In genomic region chr15:57340673-57341259, GRCh38 we compare ENCODE assay signal across 8 cellular contexts. TPM values are rescaled to one million over a fixed set of nuclear protein-coding genes. Genes with fewer than 3 reads are reported as not detected.
A peak's percentile ranks its signal among the peaks of the same experiment; 100 is the strongest.
DNase-seq lines count a peak whose midpoint lies in the region; ATAC-seq and TF ChIP-seq lines count a peak whose summit lies in the region.

No MANE protein-coding gene starts in this region.

- H3K36me3 ChIP-seq in Karpas-422 (ENCODE audit: insufficient read depth, low read length) (no peaks in the 10 kb centered on the region), RWPE2 (ENCODE audit: low read depth) (no peaks in the 10 kb centered on the region)

- H2AFZ ChIP-seq in Karpas-422 (ENCODE audit: low read length), result no peak overlapping the region

- no peak overlapping the region for H3K4me3 ChIP-seq in Karpas-422 (ENCODE audit: low read length)
- no peak overlapping the region for H3K4me3 ChIP-seq in RWPE2 (ENCODE audit: severe bottlenecking)

- no peaks in the 10 kb centered on the region for H3K4me1 ChIP-seq in Karpas-422 (ENCODE audit: low read length)
- H3K4me1 ChIP-seq in RWPE2 (ENCODE audit: insufficient read depth, poor library complexity, severe bottlenecking), result no peaks in the 10 kb centered on the region

- H3K9me3 ChIP-seq in Karpas-422 (ENCODE audit: low read length), result no peaks in the 10 kb centered on the region
- no peaks in the 10 kb centered on the region for H3K9me3 ChIP-seq in RWPE2 (ENCODE audit: severe bottlenecking)

- DNase-seq in NCI-H2171 treated with DMSO at 0.1 percent for 48 hours (lab: John Stamatoyannopoulos, UW) (peak; percentile 67), NCI-H2171 (lab: John Stamatoyannopoulos, UW) (no peak), Karpas-422 (peak; percentile 82), RWPE2 (ENCODE audit: low spot score) (no peak), cerebellum (ENCODE audit: low spot score) (peak; percentile 51), left lobe of liver (ENCODE audit: low spot score) (peak; percentile 56)
- DNase-seq in stimulated activated naive CD8-positive, alpha-beta T cell treated with anti-CD3 and anti-CD28 coated beads, Interleukin-15, Interleukin-2, amounts not matched to agents 100 U/mL and 50 U/mL, for 24 hours, result peak; percentile 35

- H3K27me3 ChIP-seq in Karpas-422 (ENCODE audit: low read length), result no peaks in the 10 kb centered on the region
- no peaks in the 10 kb centered on the region for H3K27me3 ChIP-seq in RWPE2 (ENCODE audit: insufficient read depth, poor library complexity, severe bottlenecking)

- H3K79me2 ChIP-seq in Karpas-422 (ENCODE audit: low read length), result no peaks in the 10 kb centered on the region

- H3K27ac ChIP-seq in Karpas-422 (ENCODE audit: low read length) (no peak overlapping the region), RWPE2 (ENCODE audit: poor library complexity, severe bottlenecking) (no peak overlapping the region)

- H3K4me2 ChIP-seq in Karpas-422 (ENCODE audit: low read depth, low read length, poor library complexity, severe bottlenecking), result no peak overlapping the region

- ATAC-seq in RWPE2 (ENCODE audit: low read depth) (peak; percentile 77), left lobe of liver (peak; percentile 92), HG02571 (IDR thresholded peaks at IDR 0.05; ENCODE audit: unreplicated experiment) (no peak)
- no peak for ATAC-seq in stimulated activated naive CD8-positive, alpha-beta T cell treated with anti-CD3 and anti-CD28 coated beads, Interleukin-15, Interleukin-2, amounts not matched to agents 100 U/mL and 50 U/mL, for 24 hours

- H3K9me2 ChIP-seq in Karpas-422 (replicated peaks; ENCODE audit: insufficient read depth, low read length), result no peaks in the 10 kb centered on the region

- H3K9ac ChIP-seq in Karpas-422 (ENCODE audit: low read length), result no peak overlapping the region

- no peaks in the 10 kb centered on the region for H4K20me1 ChIP-seq in Karpas-422 (ENCODE audit: insufficient read depth, low read depth, low read length)

- TF ChIP-seq CTCF in RWPE2 (IDR thresholded peaks at IDR 0.05; ENCODE audit: poor library complexity, severe bottlenecking), result peak; percentile 99

RNA-seq across cellular contexts. Expression of gene CGNL1, which starts 35.5 kb away (rescaled TPM):
- total RNA-seq in Karpas-422 (2014; rRNA removed; shearing (Covaris generic); ENCODE audit: low replicate concordance), result not detected in 2 replicates
- total RNA-seq in cerebellum, result 4.9 TPM
- 42.9 TPM for total RNA-seq in left lobe of liver

Comparison
In these comparisons a context has a peak if more than half of its experiments do, and no peak if none do; other contexts are left out.
1. DNase-seq: peak in NCI-H2171 treated with DMSO at 0.1 percent for 48 hours (single experiment), Karpas-422 (single experiment), cerebellum (single experiment), left lobe of liver (single experiment) and stimulated activated naive CD8-positive, alpha-beta T cell treated with anti-CD3 and anti-CD28 coated beads, Interleukin-15, Interleukin-2, amounts not matched to agents 100 U/mL and 50 U/mL, for 24 hours (single experiment); none in NCI-H2171 (single experiment) and RWPE2 (single experiment).
2. ATAC-seq: peak in RWPE2 (single experiment) and left lobe of liver (single experiment); none in stimulated activated naive CD8-positive, alpha-beta T cell treated with anti-CD3 and anti-CD28 coated beads, Interleukin-15, Interleukin-2, amounts not matched to agents 100 U/mL and 50 U/mL, for 24 hours (single experiment) and HG02571 (single experiment).